In the genomic region with DNA sequence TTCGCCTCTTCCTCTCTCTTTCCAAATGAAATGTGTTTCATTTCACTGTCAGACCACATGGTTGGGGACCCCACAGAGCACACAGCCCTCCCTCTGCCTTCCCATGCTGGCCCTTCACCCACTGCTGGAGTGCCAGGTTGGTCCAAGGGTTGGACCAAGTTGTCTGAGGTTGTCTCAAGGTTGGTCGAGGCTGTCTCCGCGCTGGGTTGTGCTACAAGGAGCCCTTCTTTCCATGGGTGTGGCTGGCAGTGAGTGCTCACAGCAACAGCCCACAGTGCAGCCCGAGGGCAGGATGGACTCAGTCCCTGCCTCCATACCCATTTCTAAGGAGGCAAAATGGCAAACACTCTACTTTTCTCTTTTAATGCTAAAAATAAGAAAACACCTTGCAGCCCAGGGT, we compare ENCODE assay signal across 39 cellular contexts. TPM values are rescaled to one million over a fixed set of nuclear protein-coding genes. Genes with fewer than 3 reads are reported as not detected.
"Had no signal": no experiment of that assay in that cellular context is flagged by ENCODE, and none has a peak within 500 bp of the region (broad histone marks: within the 10 kb centered on the region; RNA-seq: fewer than 3 reads in every experiment).

No MANE protein-coding gene starts in this region.

- H3K36me3 ChIP-seq: adrenal gland, brain microvascular endothelial cell, breast epithelium had no signal

- H3K9me3 ChIP-seq: adrenal gland, body of pancreas, breast epithelium had no signal

- H3K27me3 ChIP-seq: adrenal gland, body of pancreas, breast epithelium had no signal

- H3K4me3 ChIP-seq: adrenal gland, body of pancreas, breast epithelium had no signal

- FAIRE-seq: astrocyte, TTC549 had no signal

- ATAC-seq: activated CD8-positive, alpha-beta T cell treated with anti-CD3 and anti-CD28 coated beads for 36 hours; activated naive CD4-positive, alpha-beta T cell treated with anti-CD3 and anti-CD28 coated beads, Interleukin-2, amount 50 U/mL, for 72 hours; activated T-cell treated with anti-CD3 and anti-CD28 coated beads, Interleukin-2, amount 50 U/mL, for 4 hours; activated T-cell treated with anti-CD3 and anti-CD28 coated beads, Interleukin-2, amount 50 U/mL, for 72 hours; activated T-helper 17 cell treated with anti-CD3 and anti-CD28 coated beads, Interleukin-2, amount 50 U/mL, for 72 hours; body of pancreas had no signal

- DNase-seq: activated B cell treated with CpG ODN at 0.5 μM for 24 hours; activated CD4-positive, alpha-beta memory T cell treated with anti-CD3 and anti-CD28 coated beads for 36 hours; activated CD4-positive, alpha-beta T cell treated with anti-CD3 and anti-CD28 coated beads for 4 hours; activated CD4-positive, alpha-beta T cell treated with anti-CD3 and anti-CD28 coated beads, Interleukin-2, amount 10 ng/mL, durations not matched to agents 24 days and 14 days; activated CD4-positive, alpha-beta T cell treated with anti-CD3 and anti-CD28 coated beads, Interleukin-2, amount 50 U/mL, for 1 hour; activated CD4-positive, alpha-beta T cell treated with anti-CD3 and anti-CD28 coated beads, Interleukin-2, amount 50 U/mL, for 4 hours; activated CD4-positive, CD25-positive, alpha-beta regulatory T cell treated with anti-CD3 and anti-CD28 coated beads, Interleukin-2, amount 50 U/mL, for 72 hours; activated CD8-positive, alpha-beta memory T cell treated with anti-CD3 and anti-CD28 coated beads, Interleukin-2, amount 50 U/mL, for 4 hours; activated CD8-positive, alpha-beta T cell treated with anti-CD3 and anti-CD28 coated beads for 36 hours; activated effector memory CD4-positive, alpha-beta T cell treated with anti-CD3 and anti-CD28 coated beads, Interleukin-2, amount 50 U/mL, for 16 hours; activated gamma-delta T cell treated with Interleukin-2 at 50 U/mL for 16 hours; activated naive CD4-positive, alpha-beta T cell; activated naive CD4-positive, alpha-beta T cell treated with anti-CD3 and anti-CD28 coated beads for 36 hours; activated naive CD4-positive, alpha-beta T cell treated with anti-CD3 and anti-CD28 coated beads, Interleukin-2, amount 50 U/mL, for 16 hours; activated naive CD8-positive, alpha-beta T cell treated with anti-CD3 and anti-CD28 coated beads for 36 hours; activated T-cell treated with anti-CD3 and anti-CD28 coated beads for 4 hours; activated T-cell treated with anti-CD3 and anti-CD28 coated beads, Interleukin-2, amount 50 U/mL, for 1 hour; activated T-cell treated with anti-CD3 and anti-CD28 coated beads, Interleukin-2, amount 50 U/mL, for 4 hours; activated T-cell treated with anti-CD3 and anti-CD28 coated beads, Interleukin-2, amount 50 U/mL, for 72 hours; adrenal gland; amniotic stem cell; body of pancreas; brain microvascular endothelial cell; central memory CD4-positive, alpha-beta T cell; T-helper 1 cell; T-helper 2 cell; T-helper 9 cell had no signal

- H3K4me1 ChIP-seq: adrenal gland, body of pancreas, breast epithelium had no signal

- H3K27ac ChIP-seq: adrenal gland, body of pancreas, brain microvascular endothelial cell, breast epithelium, VCaP had no signal

- H3K9me3 Mint-ChIP-seq: activated B cell treated with CpG ODN at 0.5 μM for 24 hours; activated CD4-positive, alpha-beta memory T cell treated with anti-CD3 and anti-CD28 coated beads for 36 hours; activated CD4-positive, alpha-beta T cell treated with anti-CD3 and anti-CD28 coated beads, Interleukin-2, amount 10 ng/mL, durations not matched to agents 24 days and 14 days; activated CD8-positive, alpha-beta T cell treated with anti-CD3 and anti-CD28 coated beads for 36 hours; activated naive CD4-positive, alpha-beta T cell treated with anti-CD3 and anti-CD28 coated beads for 36 hours; activated naive CD4-positive, alpha-beta T cell treated with anti-CD3 and anti-CD28 coated beads, Interleukin-2, amount 50 U/mL, for 72 hours; activated naive CD8-positive, alpha-beta T cell treated with anti-CD3 and anti-CD28 coated beads for 36 hours; activated T-cell treated with anti-CD3 and anti-CD28 coated beads, Interleukin-2, amount 50 U/mL, for 4 hours; activated T-cell treated with anti-CD3 and anti-CD28 coated beads, Interleukin-2, amount 50 U/mL, for 72 hours; activated T-helper 1 cell treated with anti-CD3 and anti-CD28 coated beads, Interleukin-12 subunit alpha, Interleukin-12 subunit beta, Interleukin-2, Interleukin-4 antibody, amounts not matched to agents 30 ng/mL and 10 ng/mL and 1 ng/mL, durations not matched to agents 14 hours and 24 hours and 36 hours; activated T-helper 17 cell treated with anti-CD3 and anti-CD28 coated beads, Interleukin-2, amount 50 U/mL, for 72 hours; T-helper 1 cell treated with Interleukin-12 subunit alpha and Interleukin-12 subunit beta and Interleukin-4 antibody, amounts not matched to agents 30 μg/mL and 1 μg/mL, for 36 hours; T-helper 2 cell treated with Interferon-gamma antibody and Interleukin-4, amounts not matched to agents 5 μg/mL and 100 μg/mL, for 36 hours had no signal

- H3K27ac Mint-ChIP-seq: activated B cell treated with CpG ODN at 0.5 μM for 24 hours; activated CD4-positive, alpha-beta memory T cell treated with anti-CD3 and anti-CD28 coated beads for 36 hours; activated CD4-positive, alpha-beta T cell treated with anti-CD3 and anti-CD28 coated beads, Interleukin-2, amount 10 ng/mL, durations not matched to agents 24 days and 14 days; activated CD8-positive, alpha-beta T cell treated with anti-CD3 and anti-CD28 coated beads for 36 hours; activated naive CD4-positive, alpha-beta T cell treated with anti-CD3 and anti-CD28 coated beads for 36 hours; activated naive CD4-positive, alpha-beta T cell treated with anti-CD3 and anti-CD28 coated beads, Interleukin-2, amount 50 U/mL, for 72 hours; activated naive CD8-positive, alpha-beta T cell treated with anti-CD3 and anti-CD28 coated beads for 36 hours; activated T-cell treated with anti-CD3 and anti-CD28 coated beads, Interleukin-2, amount 50 U/mL, for 72 hours; activated T-helper 1 cell treated with anti-CD3 and anti-CD28 coated beads, Interleukin-12 subunit alpha, Interleukin-12 subunit beta, Interleukin-2, Interleukin-4 antibody, amounts not matched to agents 30 ng/mL and 10 ng/mL and 1 ng/mL, durations not matched to agents 14 hours and 24 hours and 36 hours; activated T-helper 17 cell treated with anti-CD3 and anti-CD28 coated beads, Interleukin-2, amount 50 U/mL, for 72 hours; T-helper 1 cell treated with Interleukin-12 subunit alpha and Interleukin-12 subunit beta and Interleukin-4 antibody, amounts not matched to agents 30 μg/mL and 1 μg/mL, for 36 hours; T-helper 2 cell treated with Interferon-gamma antibody and Interleukin-4, amounts not matched to agents 5 μg/mL and 100 μg/mL, for 36 hours had no signal

- H3K4me3 Mint-ChIP-seq: activated B cell treated with CpG ODN at 0.5 μM for 24 hours; activated CD4-positive, alpha-beta memory T cell treated with anti-CD3 and anti-CD28 coated beads for 36 hours; activated CD4-positive, alpha-beta T cell treated with anti-CD3 and anti-CD28 coated beads, Interleukin-2, amount 10 ng/mL, durations not matched to agents 24 days and 14 days; activated CD8-positive, alpha-beta T cell treated with anti-CD3 and anti-CD28 coated beads for 36 hours; activated naive CD4-positive, alpha-beta T cell treated with anti-CD3 and anti-CD28 coated beads for 36 hours; activated naive CD8-positive, alpha-beta T cell treated with anti-CD3 and anti-CD28 coated beads for 36 hours; activated T-cell treated with anti-CD3 and anti-CD28 coated beads, Interleukin-2, amount 50 U/mL, for 4 hours; activated T-cell treated with anti-CD3 and anti-CD28 coated beads, Interleukin-2, amount 50 U/mL, for 72 hours; activated T-helper 1 cell treated with anti-CD3 and anti-CD28 coated beads, Interleukin-12 subunit alpha, Interleukin-12 subunit beta, Interleukin-2, Interleukin-4 antibody, amounts not matched to agents 30 ng/mL and 10 ng/mL and 1 ng/mL, durations not matched to agents 14 hours and 24 hours and 36 hours; activated T-helper 17 cell treated with anti-CD3 and anti-CD28 coated beads, Interleukin-2, amount 50 U/mL, for 72 hours; T-helper 1 cell treated with Interleukin-12 subunit alpha and Interleukin-12 subunit beta and Interleukin-4 antibody, amounts not matched to agents 30 μg/mL and 1 μg/mL, for 36 hours; T-helper 2 cell treated with Interferon-gamma antibody and Interleukin-4, amounts not matched to agents 5 μg/mL and 100 μg/mL, for 36 hours had no signal

- H3K36me3 Mint-ChIP-seq: activated CD4-positive, alpha-beta memory T cell treated with anti-CD3 and anti-CD28 coated beads for 36 hours; activated naive CD4-positive, alpha-beta T cell treated with anti-CD3 and anti-CD28 coated beads, Interleukin-2, amount 50 U/mL, for 72 hours; activated naive CD8-positive, alpha-beta T cell treated with anti-CD3 and anti-CD28 coated beads for 36 hours had no signal

- H3K4me1 Mint-ChIP-seq: activated B cell treated with CpG ODN at 0.5 μM for 24 hours; activated CD4-positive, alpha-beta T cell treated with anti-CD3 and anti-CD28 coated beads, Interleukin-2, amount 10 ng/mL, durations not matched to agents 24 days and 14 days; activated naive CD8-positive, alpha-beta T cell treated with anti-CD3 and anti-CD28 coated beads for 36 hours; activated T-helper 17 cell treated with anti-CD3 and anti-CD28 coated beads, Interleukin-2, amount 50 U/mL, for 72 hours had no signal

RNA-seq across cellular contexts. Expression of gene STH, which starts 35.8 kb away (rescaled TPM):
- total RNA-seq: activated B cell treated with CpG ODN at 0.5 μM for 24 hours; activated CD4-positive, alpha-beta memory T cell treated with anti-CD3 and anti-CD28 coated beads for 36 hours; activated CD4-positive, alpha-beta T cell treated with anti-CD3 and anti-CD28 coated beads, Interleukin-2, amount 10 ng/mL, durations not matched to agents 24 days and 14 days; activated CD8-positive, alpha-beta memory T cell treated with anti-CD3 and anti-CD28 coated beads for 36 hours; activated CD8-positive, alpha-beta T cell treated with anti-CD3 and anti-CD28 coated beads for 36 hours; activated naive CD4-positive, alpha-beta T cell treated with anti-CD3 and anti-CD28 coated beads for 36 hours; activated naive CD4-positive, alpha-beta T cell treated with anti-CD3 and anti-CD28 coated beads, Interleukin-2, amount 50 U/mL, for 72 hours; activated naive CD8-positive, alpha-beta T cell treated with anti-CD3 and anti-CD28 coated beads for 36 hours; activated T-cell treated with anti-CD3 and anti-CD28 coated beads, Interleukin-2, amount 50 U/mL, for 4 hours; activated T-cell treated with anti-CD3 and anti-CD28 coated beads, Interleukin-2, amount 50 U/mL, for 72 hours; activated T-helper 1 cell treated with anti-CD3 and anti-CD28 coated beads, Interleukin-12 subunit alpha, Interleukin-12 subunit beta, Interleukin-2, Interleukin-4 antibody, amounts not matched to agents 30 ng/mL and 10 ng/mL and 1 ng/mL, durations not matched to agents 14 hours and 24 hours and 36 hours; activated T-helper 17 cell treated with anti-CD3 and anti-CD28 coated beads, Interleukin-2, amount 50 U/mL, for 72 hours; adrenal gland; aorta; astrocyte; body of pancreas; breast epithelium; cardiac septum had no signal
- polyA plus RNA-seq: adrenal gland, aorta had no signal
